1 cellular context compared by ENCODE assay signal in the genomic region with DNA sequence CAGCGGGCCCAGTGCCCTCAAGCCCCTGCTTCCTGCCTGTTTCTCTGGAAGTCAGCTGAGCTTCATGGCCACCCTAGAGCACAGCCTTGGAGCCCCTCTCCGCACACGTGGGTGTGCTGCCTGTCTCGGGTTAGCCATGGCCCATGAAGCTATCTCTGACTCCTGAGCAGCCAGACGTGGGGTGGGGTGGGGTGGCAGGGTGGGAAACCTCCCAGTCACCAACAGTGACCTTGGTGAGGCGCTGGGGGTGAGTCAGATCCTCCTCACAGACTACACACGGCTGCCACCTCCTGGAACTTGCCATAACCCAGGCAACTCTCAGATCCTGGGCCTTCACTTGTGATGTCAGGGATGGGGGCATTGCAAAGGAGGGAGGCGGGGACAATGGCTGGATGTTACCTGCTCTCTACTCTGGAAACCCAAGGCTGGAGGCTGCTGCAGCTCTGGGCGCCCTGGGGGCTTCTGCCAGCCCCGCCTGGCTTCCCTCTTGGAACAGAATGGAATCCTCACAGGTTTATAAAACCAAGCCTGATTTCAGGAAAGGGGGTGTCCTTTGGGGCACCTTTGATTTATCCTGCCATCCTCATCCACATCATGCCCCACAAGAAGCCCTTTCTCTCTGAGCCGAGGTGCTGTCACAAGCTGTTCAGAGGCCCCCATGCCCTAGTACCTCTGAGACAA.
TF ChIP-seq lines count a peak whose summit lies in the region.

No MANE protein-coding gene starts in this region.

TF ChIP-seq in H1, 55 proteins besides CTCF, POLR2A, EP300 and RAD21 (continued from another document):
- TF ChIP-seq POLR2AphosphoS5 (IDR thresholded peaks at IDR 0.05; ENCODE audit: low read depth, low read length) (no peak), CTBP2 (IDR thresholded peaks at IDR 0.05; ENCODE audit: borderline replicate concordance, insufficient read depth, insufficient read length, low read length) (no peak), RNF2 (IDR thresholded peaks at IDR 0.05; ENCODE audit: borderline replicate concordance, low read depth, low read length, missing control alignments, poor library complexity, severe bottlenecking) (no peak), MAFK (IDR thresholded peaks at IDR 0.05; ENCODE audit: low read depth, low read length) (no peak), TEAD4 (IDR thresholded peaks at IDR 0.05; ENCODE audit: low read depth, low read length) (no peak), TAF1 (IDR thresholded peaks at IDR 0.05; ENCODE audit: low read depth, low read length) (no peak), CREB1 (IDR thresholded peaks at IDR 0.05) (peak; percentile 76), SIX5 (IDR thresholded peaks at IDR 0.05; ENCODE audit: low read depth, low read length) (no peak), JUND (IDR thresholded peaks at IDR 0.05; ENCODE audit: low read length) (peak; percentile 87), ZNF274 (IDR thresholded peaks at IDR 0.05; ENCODE audit: borderline replicate concordance, extremely low read depth, low read length) (no peak), YY1 (IDR thresholded peaks at IDR 0.05; ENCODE audit: low read depth, low read length) (peak; percentile 36; the same call in 1 of the 2 replicates), SRF (IDR thresholded peaks at IDR 0.05; ENCODE audit: low read depth, low read length) (no peak), BCL11A (IDR thresholded peaks at IDR 0.05; ENCODE audit: low read depth in 2 of 2, low read length in 2 of 2) (no peak), CBX5 (IDR thresholded peaks at IDR 0.05; ENCODE audit: low read depth, low read length) (no peak)
- TF ChIP-seq, protein P1, sequence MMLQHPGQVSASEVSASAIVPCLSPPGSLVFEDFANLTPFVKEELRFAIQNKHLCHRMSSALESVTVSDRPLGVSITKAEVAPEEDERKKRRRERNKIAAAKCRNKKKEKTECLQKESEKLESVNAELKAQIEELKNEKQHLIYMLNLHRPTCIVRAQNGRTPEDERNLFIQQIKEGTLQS (IDR thresholded peaks at IDR 0.05; ENCODE audit: insufficient read depth, low read depth, low read length) = peak; percentile 44; the same call in 1 of the 2 replicates
